26 cellular contexts compared by ENCODE assay signal in the genomic region with DNA sequence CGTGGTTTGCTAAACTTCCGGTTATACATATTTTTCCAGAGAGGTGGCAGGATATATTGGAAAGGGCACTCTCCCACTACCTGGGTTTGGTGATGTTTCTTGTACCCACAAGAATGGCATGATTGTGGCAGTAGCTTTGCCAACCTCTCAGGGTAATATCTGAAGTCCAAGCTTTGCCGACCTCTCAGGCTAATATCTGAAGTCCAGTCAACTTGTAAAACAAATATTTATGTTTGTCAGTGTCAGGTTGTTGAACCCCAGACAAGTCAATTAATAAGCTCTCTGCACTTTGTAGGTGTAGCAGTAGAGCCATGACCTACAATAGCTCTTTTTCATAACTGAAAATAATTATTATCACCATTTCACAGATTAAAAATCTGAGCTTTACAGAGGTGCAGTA.
"Had no signal": no experiment of that assay in that cellular context is flagged by ENCODE, and none has a peak within 500 bp of the region (broad histone marks: within the 10 kb centered on the region; RNA-seq: fewer than 3 reads in every experiment).

No MANE protein-coding gene starts in this region.

- ATAC-seq: effector memory CD8-positive, alpha-beta T cell; esophagus mucosa; foreskin keratinocyte; gastrocnemius medialis; gastroesophageal sphincter; heart left ventricle had no signal

- H3K9me3 ChIP-seq: colonic mucosa, esophagus muscularis mucosa, esophagus squamous epithelium, gastrocnemius medialis, gastroesophageal sphincter, heart left ventricle had no signal

- H3K36me3 ChIP-seq: colonic mucosa, esophagus muscularis mucosa, esophagus squamous epithelium, gastrocnemius medialis, gastroesophageal sphincter, heart left ventricle had no signal

- H3K4me1 ChIP-seq: colonic mucosa, esophagus muscularis mucosa, esophagus squamous epithelium, foreskin keratinocyte, gastrocnemius medialis, gastroesophageal sphincter, heart left ventricle had no signal

- FAIRE-seq: endometrium, endothelial cell of umbilical vein, frontal cortex had no signal

- DNase-seq: colonic mucosa; cortex of kidney; dermis blood vessel endothelial cell; dorsolateral prefrontal cortex; effector CD4-positive, alpha-beta T cell; effector CD8-positive, alpha-beta T cell; effector memory CD4-positive, alpha-beta T cell; effector memory CD8-positive, alpha-beta T cell; endodermal cell; erythroblast; esophagus squamous epithelium; foreskin fibroblast; foreskin keratinocyte; foreskin melanocyte; gastrocnemius medialis; glutamatergic neuron; head of caudate nucleus; heart left ventricle had no signal

- H3K4me3 ChIP-seq: colonic mucosa, coronary artery, dorsolateral prefrontal cortex, esophagus muscularis mucosa, esophagus squamous epithelium, gastrocnemius medialis, gastroesophageal sphincter, heart left ventricle had no signal

- H3K27ac ChIP-seq: colonic mucosa, coronary artery, dorsolateral prefrontal cortex, epithelial cell of prostate, esophagus muscularis mucosa, esophagus squamous epithelium, foreskin keratinocyte, gastrocnemius medialis, gastroesophageal sphincter, heart left ventricle had no signal

- H3K27me3 ChIP-seq: colonic mucosa, dorsolateral prefrontal cortex, esophagus muscularis mucosa, esophagus squamous epithelium, foreskin keratinocyte, gastrocnemius medialis, gastroesophageal sphincter, heart left ventricle had no signal
